8 cellular contexts compared by ENCODE assay signal in the genomic region with DNA sequence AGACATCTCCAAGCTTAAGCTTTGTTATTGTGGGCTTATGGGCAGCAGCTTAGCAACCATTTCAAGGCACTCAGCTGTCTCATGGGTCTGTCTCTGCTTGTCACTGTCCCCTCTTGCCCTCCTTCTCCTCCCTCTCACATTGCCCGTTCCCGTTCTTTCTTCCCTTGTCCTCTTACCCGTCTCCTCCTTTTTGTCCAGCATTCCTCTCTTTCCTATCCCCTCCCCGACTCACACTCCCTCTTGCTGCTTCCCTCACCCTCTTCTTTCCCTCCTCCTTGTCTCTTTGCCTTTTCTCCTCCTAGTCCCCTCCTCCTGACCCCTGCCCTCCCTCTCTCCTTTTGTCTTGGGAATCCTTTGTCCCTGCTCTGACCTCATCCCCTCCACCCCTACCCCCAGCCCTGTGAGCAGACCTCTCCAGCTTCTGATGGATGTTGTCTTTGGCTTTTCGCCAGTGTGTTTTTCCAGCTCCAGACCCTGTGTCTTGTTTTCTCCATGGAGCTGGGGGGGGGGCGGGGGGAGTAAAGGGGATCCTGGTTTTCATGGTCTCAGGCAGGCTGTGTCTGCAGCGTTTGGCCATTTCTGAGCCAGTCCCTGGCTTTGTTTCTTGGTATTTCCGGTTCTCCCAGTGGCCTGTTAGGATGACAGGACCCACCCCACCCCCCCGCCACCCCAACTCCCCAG. TPM values are rescaled to one million over a fixed set of nuclear protein-coding genes. Genes with fewer than 3 reads are reported as not detected.
DNase-seq lines count a peak whose midpoint lies in the region; ATAC-seq, FAIRE-seq and TF ChIP-seq lines count a peak whose summit lies in the region.

No MANE protein-coding gene starts in this region.

- H3K36me3 Mint-ChIP-seq in nephron (ENCODE audit: low read depth), result no peaks in the 10 kb centered on the region

- DNase-seq in Caki2 (ENCODE audit: low read depth), result peak; percentile 93
- DNase-seq in NCI-H226, result peak; percentile 56
- DNase-seq in epithelial cell of proximal tubule (ENCODE audit: low read depth), result peak; percentile 73
- no peak for DNase-seq in NK-92 (lab: John Stamatoyannopoulos, UW; ENCODE audit: unreplicated experiment)
- DNase-seq in NCI-H187 treated with DMSO at 0.1 percent for 48 hours (lab: John Stamatoyannopoulos, UW), result no peak
- no peak for DNase-seq in small intestine

- peak overlapping the region; percentile 96 to 99 (median 99) for H3K27ac Mint-ChIP-seq in nephron

- peak overlapping the region in 1 of 2 donors; percentile 83 for H3K27ac ChIP-seq in small intestine (ENCODE audit: low read depth in 1 of 2, low read length in 1 of 2)

- no peaks in the 10 kb centered on the region for H3K9me3 Mint-ChIP-seq in nephron

- H3K36me3 ChIP-seq in small intestine (ENCODE audit: control insufficient read depth in 2 of 2, insufficient read depth in 2 of 2, low read length in 2 of 2), result no peaks in the 10 kb centered on the region

- no peak for TF ChIP-seq CTCF in epithelial cell of proximal tubule (conservative IDR thresholded peaks at IDR 0.05; ENCODE audit: low read depth, low read length)
- TF ChIP-seq CTCF in nephron (IDR thresholded peaks at IDR 0.05; ENCODE audit: unreplicated experiment in 3 of 3), result no peak

- H3K4me3 Mint-ChIP-seq in nephron, result peak overlapping the region; percentile 56 to 66 (median 65)

- no peaks in the 10 kb centered on the region for H3K27me3 ChIP-seq in small intestine (ENCODE audit: control insufficient read depth in 2 of 2, insufficient read depth in 2 of 2, low read length in 2 of 2)

- no peak for ATAC-seq in GM18498 (IDR thresholded peaks at IDR 0.05; ENCODE audit: unreplicated experiment)

- H3K4me1 ChIP-seq in small intestine (ENCODE audit: control insufficient read depth in 2 of 2, insufficient read depth in 1 of 2, low read depth in 1 of 2, low read length in 1 of 2), result peaks cover 8 to 20% of the 10 kb centered on the region in 2 donors

- H3K4me3 ChIP-seq in epithelial cell of proximal tubule (ENCODE audit: low read depth, low read length), result no peak overlapping the region
- H3K4me3 ChIP-seq in small intestine (ENCODE audit: low read depth in 1 of 2, low read length in 2 of 2), result no peak overlapping the region

- H3K9me3 ChIP-seq in small intestine (ENCODE audit: control insufficient read depth, low read depth), result no peaks in the 10 kb centered on the region

- peaks cover 58% of the 10 kb centered on the region for H3K4me1 Mint-ChIP-seq in nephron

- no peak for FAIRE-seq in small intestine (lab: Jason Lieb, UNC)

- H3K27me3 Mint-ChIP-seq in nephron (ENCODE audit: low read depth), result no peaks in the 10 kb centered on the region

- in situ Hi-C loops in Caki2 (cut with HindIII; ENCODE audit: low pct_unique_long_range_greater_than_20kb, low sequenced_read_pairs), result no loop called here

- 51 to 81% (median 75%) methylated on average over 9 of the region's 9 CpGs for WGBS in small intestine, 3 donors

RNA-seq across cellular contexts. Expression of a gene that starts 47.9 kb away (rescaled TPM):
- 24.0 and 34.8 TPM in 2 replicates for total RNA-seq in Caki2 (2014; rRNA removed; shearing (Covaris generic); ENCODE audit: low replicate concordance)
- 22.4 and 23.8 TPM in 2 replicates for total RNA-seq in epithelial cell of proximal tubule
- polyA plus RNA-seq in small intestine, result 10 to 100 TPM; 20.9 to 74.7 (median 36.5) TPM

Comparison
In these comparisons a context has a peak if more than half of its experiments do, and no peak if none do; other contexts are left out.
1. DNase-seq: peak in Caki2 (single experiment), NCI-H226 (single experiment) and epithelial cell of proximal tubule (single experiment); none in NK-92 (single experiment), NCI-H187 treated with DMSO at 0.1 percent for 48 hours (single experiment) and small intestine (single experiment).